Comparison of ENCODE assay signal across 13 cellular contexts in the genomic region with DNA sequence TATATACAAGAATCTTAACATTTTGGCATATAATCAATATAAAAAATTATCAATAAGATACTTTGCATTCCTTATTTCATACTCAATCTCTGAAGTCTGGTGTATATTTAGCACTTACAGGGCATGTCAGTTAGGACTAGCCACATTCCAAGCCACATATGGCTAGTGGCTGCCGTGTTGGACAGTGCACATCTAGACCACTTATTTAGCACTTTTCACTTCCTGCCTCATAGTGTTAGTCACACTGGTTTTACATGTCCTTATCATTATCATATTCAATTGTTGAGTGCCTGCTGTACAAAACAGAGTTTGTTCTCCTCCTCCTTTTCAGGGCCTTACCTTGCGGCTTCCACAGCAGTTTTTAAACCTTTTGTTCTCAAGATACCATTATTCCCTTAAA. TPM values are rescaled to one million over a fixed set of nuclear protein-coding genes. Genes with fewer than 3 reads are reported as not detected.
DNase-seq lines count a peak whose midpoint lies in the region; ATAC-seq and TF ChIP-seq lines count a peak whose summit lies in the region.
"Had no signal": no experiment of that assay in that cellular context is flagged by ENCODE, and none has a peak within 500 bp of the region (broad histone marks: within the 10 kb centered on the region; RNA-seq: fewer than 3 reads in every experiment).

No MANE protein-coding gene starts in this region.

- no peak overlapping the region for H3K4me3 ChIP-seq in effector memory CD4-positive, alpha-beta T cell (ENCODE audit: insufficient read depth, low read depth, low read length, poor library complexity, severe bottlenecking)
- H3K4me3 ChIP-seq: tibial nerve had no signal

- DNase-seq in activated naive CD4-positive, alpha-beta T cell treated with anti-CD3 and anti-CD28 coated beads, Interleukin-2, amount 50 U/mL, for 72 hours (ENCODE audit: low spot score in 2 of 2), result no peak
- no peak for DNase-seq in activated naive CD4-positive, alpha-beta T cell treated with anti-CD3 and anti-CD28 coated beads for 36 hours
- DNase-seq in effector memory CD4-positive, alpha-beta T cell, result no peak
- no peak for DNase-seq in stimulated activated naive CD8-positive, alpha-beta T cell treated with anti-CD3 and anti-CD28 coated beads, Interleukin-15, Interleukin-2, amounts not matched to agents 100 U/mL and 50 U/mL, for 24 hours
- no peak for DNase-seq in GM19238 (ENCODE audit: insufficient read length, low spot score)
- no peak for DNase-seq in stimulated activated CD4-positive, alpha-beta T cell treated with anti-CD3 and anti-CD28 coated beads, Interleukin-15, amount 100 ng/mL, for 24 hours
- no peak for DNase-seq in activated CD8-positive, alpha-beta memory T cell treated with anti-CD3 and anti-CD28 coated beads, Interleukin-2, amount 50 U/mL, for 48 hours
- DNase-seq: activated CD4-positive, alpha-beta T cell treated with anti-CD3 and anti-CD28 coated beads, Interleukin-2, amount 50 U/mL, for 1 hour; stimulated activated CD4-positive, alpha-beta T cell treated with anti-CD3 and anti-CD28 coated beads, Interleukin-12 subunit alpha, Interleukin-12 subunit beta, amount 100 ng/mL, for 4 hours had no signal

- H3K27ac ChIP-seq in effector memory CD4-positive, alpha-beta T cell (ENCODE audit: insufficient read depth, low read length, poor library complexity, severe bottlenecking), result peak overlapping the region; percentile 8
- H3K27ac ChIP-seq: tibial nerve had no signal

- no peaks in the 10 kb centered on the region for H3K36me3 ChIP-seq in effector memory CD4-positive, alpha-beta T cell (ENCODE audit: control insufficient read depth, insufficient read depth, low read length)
- H3K36me3 ChIP-seq: tibial nerve had no signal

- CTCF ChIA-PET in activated naive CD4-positive, alpha-beta T cell treated with anti-CD3 and anti-CD28 coated beads for 36 hours (lab: Charles Lee), result interaction anchor here (6.0 to 6.8 kb wide), 2 partner anchors 100 to 102 kb away, joined by 73 to 419 read pairs; no protein-coding TSS in a partner anchor

- H3K36me3 Mint-ChIP-seq in activated naive CD4-positive, alpha-beta T cell treated with anti-CD3 and anti-CD28 coated beads, Interleukin-2, amount 50 U/mL, for 72 hours, result peaks cover 0 to 13% of the 10 kb centered on the region in 2 donors
- H3K36me3 Mint-ChIP-seq in activated naive CD4-positive, alpha-beta T cell treated with anti-CD3 and anti-CD28 coated beads for 36 hours (ENCODE audit: low read depth), result peaks cover 17% of the 10 kb centered on the region
- H3K36me3 Mint-ChIP-seq: CD14-positive monocyte had no signal

- H3K9me3 ChIP-seq in effector memory CD4-positive, alpha-beta T cell (ENCODE audit: control insufficient read depth, low read length), result no peaks in the 10 kb centered on the region
- H3K9me3 ChIP-seq: tibial nerve had no signal

- H3K4me1 Mint-ChIP-seq in activated naive CD4-positive, alpha-beta T cell treated with anti-CD3 and anti-CD28 coated beads for 36 hours (ENCODE audit: low read depth), result peaks cover 42% of the 10 kb centered on the region

- H3K27me3 ChIP-seq in effector memory CD4-positive, alpha-beta T cell (replicated peaks; ENCODE audit: control insufficient read depth, insufficient read depth, low read length, poor library complexity, severe bottlenecking), result no peaks in the 10 kb centered on the region

- ATAC-seq in activated naive CD4-positive, alpha-beta T cell treated with anti-CD3 and anti-CD28 coated beads, Interleukin-2, amount 50 U/mL, for 72 hours, result peak in 1 of 2 donors; percentile 20
- ATAC-seq in stimulated activated naive CD8-positive, alpha-beta T cell treated with anti-CD3 and anti-CD28 coated beads, Interleukin-15, Interleukin-2, amounts not matched to agents 100 U/mL and 50 U/mL, for 24 hours, result peak; percentile 11

- no peaks in the 10 kb centered on the region for H3K27me3 Mint-ChIP-seq in activated naive CD4-positive, alpha-beta T cell treated with anti-CD3 and anti-CD28 coated beads for 36 hours (ENCODE audit: low read depth)

- intact Hi-C loops in activated naive CD4-positive, alpha-beta T cell treated with anti-CD3 and anti-CD28 coated beads for 36 hours (cut with micrococcal nuclease), result loop anchor here (10.0 kb wide), 2 partner anchors 618 to 748 kb away; partner anchors contain the start of genes MFSD6 and NEMP2

- no peaks in the 10 kb centered on the region for H3K9me3 Mint-ChIP-seq in activated naive CD4-positive, alpha-beta T cell treated with anti-CD3 and anti-CD28 coated beads, Interleukin-2, amount 50 U/mL, for 72 hours
- H3K9me3 Mint-ChIP-seq in activated naive CD4-positive, alpha-beta T cell treated with anti-CD3 and anti-CD28 coated beads for 36 hours, result no peaks in the 10 kb centered on the region
- H3K9me3 Mint-ChIP-seq: CD14-positive monocyte; dendritic cell treated with granulocyte-macrophage colony-stimulating factor and Interleukin-4, amounts not matched to agents 40 ng/mL and 50 ng/mL, for 4 days had no signal

- peaks cover 14% of the 10 kb centered on the region for H3K4me1 ChIP-seq in effector memory CD4-positive, alpha-beta T cell (ENCODE audit: control insufficient read depth, insufficient read depth, low read length, poor library complexity, severe bottlenecking)

- H3K4me3 Mint-ChIP-seq in activated naive CD4-positive, alpha-beta T cell treated with anti-CD3 and anti-CD28 coated beads for 36 hours, result no peak overlapping the region
- H3K4me3 Mint-ChIP-seq: CD14-positive monocyte; dendritic cell treated with granulocyte-macrophage colony-stimulating factor and Interleukin-4, amounts not matched to agents 40 ng/mL and 50 ng/mL, for 4 days had no signal

- H3K27ac Mint-ChIP-seq in activated naive CD4-positive, alpha-beta T cell treated with anti-CD3 and anti-CD28 coated beads, Interleukin-2, amount 50 U/mL, for 72 hours, result peak overlapping the region; percentile 5 to 98
- H3K27ac Mint-ChIP-seq in activated naive CD4-positive, alpha-beta T cell treated with anti-CD3 and anti-CD28 coated beads for 36 hours, result no peak overlapping the region
- H3K27ac Mint-ChIP-seq: dendritic cell treated with granulocyte-macrophage colony-stimulating factor and Interleukin-4, amounts not matched to agents 40 ng/mL and 50 ng/mL, for 4 days had no signal

TF ChIP-seq in PFSK-1, 5 proteins besides CTCF, POLR2A, EP300 and RAD21:
- TF ChIP-seq SIN3A (IDR thresholded peaks at IDR 0.05; ENCODE audit: borderline replicate concordance, insufficient read depth, low read length) (no peak), FOXP2 (optimal IDR thresholded peaks at IDR 0.05; ENCODE audit: borderline replicate concordance, extremely low read depth, extremely low read length, insufficient read depth) (no peak), REST (IDR thresholded peaks at IDR 0.05; ENCODE audit: insufficient read depth in 1 of 2, low read depth in 2 of 2, low read length in 2 of 2) (peak; percentile 65 to 85; a peak in 3 of 4 replicates)

RNA-seq across cellular contexts. Expression of gene STAT4, which starts 2.0 kb away (rescaled TPM):
- total RNA-seq in activated naive CD4-positive, alpha-beta T cell treated with anti-CD3 and anti-CD28 coated beads, Interleukin-2, amount 50 U/mL, for 72 hours, result 10 to 100 TPM; 56.5 to 67.1 TPM
- total RNA-seq in activated naive CD4-positive, alpha-beta T cell treated with anti-CD3 and anti-CD28 coated beads for 36 hours, result 10 to 100 TPM; 53.9 to 54.6 TPM
- polyA plus RNA-seq in PFSK-1 (2012; ENCODE audit: insufficient read length, low read depth), result 0.20 TPM
